18 cellular contexts compared by ENCODE assay signal in genomic region chr2:30351087-30351486, GRCh38.
DNase-seq lines count a peak whose midpoint lies in the region; ATAC-seq, FAIRE-seq and TF ChIP-seq lines count a peak whose summit lies in the region.
"Had no signal": no experiment of that assay in that cellular context is flagged by ENCODE, and none has a peak within 500 bp of the region (broad histone marks: within the 10 kb centered on the region; RNA-seq: fewer than 3 reads in every experiment).

No MANE protein-coding gene starts in this region.

- TF ChIP-seq CTCF in right lobe of liver (IDR thresholded peaks at IDR 0.05) (no peak), HepG2 (CRISPR knock-in tag; IDR thresholded peaks at IDR 0.05) (no peak), upper lobe of right lung (IDR thresholded peaks at IDR 0.05) (no peak)

- H3K27ac ChIP-seq in right lobe of liver, result no peak overlapping the region
- H3K27ac ChIP-seq in HepG2 (ENCODE audit: extremely low read length, insufficient read depth, low read length), result no peak overlapping the region
- no peak overlapping the region for H3K27ac ChIP-seq in upper lobe of right lung
- H3K27ac ChIP-seq: BLaER1 had no signal

- H3K27ac Mint-ChIP-seq in activated CD4-positive, alpha-beta memory T cell treated with anti-CD3 and anti-CD28 coated beads for 36 hours, result no peak overlapping the region
- H3K27ac Mint-ChIP-seq: CD8-positive, alpha-beta T cell; H9 had no signal

- no peaks in the 10 kb centered on the region for H3K9me3 ChIP-seq in right lobe of liver
- no peaks in the 10 kb centered on the region for H3K9me3 ChIP-seq in HepG2 (ENCODE audit: low read length)
- H3K9me3 ChIP-seq in upper lobe of right lung, result no peaks in the 10 kb centered on the region
- H3K9me3 ChIP-seq: BLaER1, MG63 had no signal

- no peak for FAIRE-seq in HepG2 (lab: Jason Lieb, UNC)
- no peak for FAIRE-seq in frontal cortex (lab: Jason Lieb, UNC)

- DNase-seq in right lobe of liver (peak in 1 of 3 donors; percentile 46), HepG2 (ENCODE audit: low spot score) (no peak), left ventricle myocardium superior (peak; percentile 73), mucosa of gallbladder (ENCODE audit: low spot score) (peak; percentile 23), upper lobe of right lung (no peak), frontal cortex (ENCODE audit: low spot score in 2 of 2) (no peak)
- no peak for DNase-seq in activated CD4-positive, alpha-beta memory T cell treated with anti-CD3 and anti-CD28 coated beads for 36 hours
- DNase-seq: CD8-positive, alpha-beta T cell; DMS79 treated with DMSO at 0.1 percent for 48 hours; H9; MG63; NCI-H1105; NCI-H1694 treated with DMSO at 0.1 percent for 48 hours; NK-92 treated with Interleukin-12 subunit alpha and Interleukin-12 subunit beta, amount 100 ng/mL, for 24 hours; OCI-M1; RPMI8226 had no signal

- H3K9ac ChIP-seq in HepG2 (ENCODE audit: insufficient read depth, low read depth, low read length), result no peak overlapping the region
- H3K9ac ChIP-seq: BLaER1 had no signal

- POLR2A ChIA-PET in HepG2 (lab: Yijun Ruan, JAX), result no interaction called here
- POLR2A ChIA-PET in activated CD4-positive, alpha-beta memory T cell treated with anti-CD3 and anti-CD28 coated beads for 36 hours (lab: Charles Lee), result no interaction called here

- no peak for TF ChIP-seq EP300 in HepG2 (IDR thresholded peaks at IDR 0.05; ENCODE audit: low read depth in 2 of 2, low read length in 2 of 2)
- no peak for TF ChIP-seq EP300 in HepG2 (CRISPR knock-in tag; IDR thresholded peaks at IDR 0.05; ENCODE audit: borderline replicate concordance)

- in situ Hi-C loops in HepG2 (cut with HindIII; ENCODE audit: extremely low pct_ligation_motif_present, low pct_unique_long_range_greater_than_20kb), result no loop called here

- intact Hi-C loops in right lobe of liver (cut with DNase I) (no loop called here), HepG2 (cut with micrococcal nuclease; ENCODE audit: unreplicated experiment) (no loop called here), left ventricle myocardium superior (cut with micrococcal nuclease) (loop anchor here (10.0 kb wide), 1 partner anchor 116 kb away; the partner anchor contains the start of gene LBH), upper lobe of right lung (cut with DNase I) (no loop called here)
- intact Hi-C loops in activated CD4-positive, alpha-beta memory T cell treated with anti-CD3 and anti-CD28 coated beads for 36 hours (cut with micrococcal nuclease), result no loop called here

- CTCF ChIA-PET in HepG2 (lab: Yijun Ruan, JAX; ENCODE audit: low intra/inter-chr PET ratio, low total read pairs), result no interaction called here
- CTCF ChIA-PET in activated CD4-positive, alpha-beta memory T cell treated with anti-CD3 and anti-CD28 coated beads for 36 hours (lab: Charles Lee), result no interaction called here

- peak; percentile 71 to 82 (median 78) for ATAC-seq in right lobe of liver
- no peak for ATAC-seq in HepG2
- peak; percentile 28 for ATAC-seq in left ventricle myocardium superior
- ATAC-seq in upper lobe of right lung, result peak; percentile 44
- no peak for ATAC-seq in GM19351 (IDR thresholded peaks at IDR 0.05; ENCODE audit: unreplicated experiment)
- ATAC-seq: CD8-positive, alpha-beta T cell had no signal

- no peaks in the 10 kb centered on the region for H3K36me3 Mint-ChIP-seq in activated CD4-positive, alpha-beta memory T cell treated with anti-CD3 and anti-CD28 coated beads for 36 hours
- H3K36me3 Mint-ChIP-seq: CD8-positive, alpha-beta T cell had no signal

- H3K36me3 ChIP-seq in right lobe of liver, result no peaks in the 10 kb centered on the region
- no peaks in the 10 kb centered on the region for H3K36me3 ChIP-seq in HepG2 (replicated peaks in 1 of 2; ENCODE audit: control insufficient read depth in 1 of 2, insufficient read depth in 2 of 2, low read length in 2 of 2)
- H3K36me3 ChIP-seq in upper lobe of right lung, result no peaks in the 10 kb centered on the region
- H3K36me3 ChIP-seq: BLaER1, MG63 had no signal

- peaks cover 18% of the 10 kb centered on the region for H3K4me1 Mint-ChIP-seq in activated CD4-positive, alpha-beta memory T cell treated with anti-CD3 and anti-CD28 coated beads for 36 hours (ENCODE audit: low read depth)

- H3K4me2 ChIP-seq in HepG2 (ENCODE audit: low read depth, low read length), result no peak overlapping the region
- H3K4me2 ChIP-seq: BLaER1 had no signal

- H3K4me1 ChIP-seq in right lobe of liver (no peaks in the 10 kb centered on the region), HepG2 (ENCODE audit: insufficient read depth, low read length) (no peaks in the 10 kb centered on the region), upper lobe of right lung (peaks cover 11% of the 10 kb centered on the region)

- H3K27me3 ChIP-seq in right lobe of liver, result no peaks in the 10 kb centered on the region
- peaks cover 0 to 17% of the 10 kb centered on the region in 2 experiments; a peak in 3 of 5 replicates for H3K27me3 ChIP-seq in HepG2 (ENCODE audit: control insufficient read depth in 1 of 2, insufficient read depth in 2 of 2, low read length in 2 of 2)
- no peaks in the 10 kb centered on the region for H3K27me3 ChIP-seq in upper lobe of right lung
- H3K27me3 ChIP-seq: BLaER1, MG63 had no signal

- no peaks in the 10 kb centered on the region for H3K27me3 Mint-ChIP-seq in activated CD4-positive, alpha-beta memory T cell treated with anti-CD3 and anti-CD28 coated beads for 36 hours

- H3K4me3 Mint-ChIP-seq in activated CD4-positive, alpha-beta memory T cell treated with anti-CD3 and anti-CD28 coated beads for 36 hours, result no peak overlapping the region
- H3K4me3 Mint-ChIP-seq: CD8-positive, alpha-beta T cell; H9 had no signal

- no peak for TF ChIP-seq POLR2A in right lobe of liver (IDR thresholded peaks at IDR 0.05)
- no peak for TF ChIP-seq POLR2A in HepG2 (IDR thresholded peaks at IDR 0.05; ENCODE audit: insufficient read depth in 1 of 2, low read depth in 2 of 2, low read length in 2 of 2)

- H4K20me1 ChIP-seq in HepG2 (ENCODE audit: insufficient read depth, low read length), result no peaks in the 10 kb centered on the region
- H4K20me1 ChIP-seq: BLaER1 had no signal

- H2AFZ ChIP-seq in HepG2 (ENCODE audit: low read length), result no peak overlapping the region

- no peaks in the 10 kb centered on the region for H3K79me2 ChIP-seq in HepG2 (ENCODE audit: insufficient read depth, low read length)

- TF ChIP-seq RAD21 in HepG2 (CRISPR knock-in tag; IDR thresholded peaks at IDR 0.05), result no peak

- H3K4me3 ChIP-seq in right lobe of liver, result no peak overlapping the region
- no peak overlapping the region for H3K4me3 ChIP-seq in HepG2 (replicated peaks in 1 of 3; ENCODE audit: insufficient read depth in 1 of 3, low read depth in 2 of 3, low read length in 3 of 3)
- no peak overlapping the region for H3K4me3 ChIP-seq in upper lobe of right lung
- H3K4me3 ChIP-seq: BLaER1, MG63 had no signal

- H3K9me3 Mint-ChIP-seq in activated CD4-positive, alpha-beta memory T cell treated with anti-CD3 and anti-CD28 coated beads for 36 hours, result no peaks in the 10 kb centered on the region
- H3K9me3 Mint-ChIP-seq: CD8-positive, alpha-beta T cell; H9 had no signal

- no TSS peak for BruUV-seq in HepG2 (replicated peaks; lab: Mats Ljungman, UMichigan)

- WGBS in right lobe of liver (ENCODE audit: insufficient coverage, low coverage, low lambda C conversion rate, missing lambda C conversion rate), result 53% methylated on average over 4 of the region's 9 CpGs
- WGBS in HepG2 (ENCODE audit: low lambda C conversion rate), result 35% methylated on average over 9 of the region's 9 CpGs

TF ChIP-seq in HepG2, 621 proteins besides CTCF, POLR2A, EP300 and RAD21:
- TF ChIP-seq MED1 (CRISPR knock-in tag; IDR thresholded peaks at IDR 0.05) (no peak), ZNF282 (IDR thresholded peaks at IDR 0.05; ENCODE audit: partially characterized antibody) (no peak), HNF1A (IDR thresholded peaks at IDR 0.05; ENCODE audit: low read depth) (no peak), HNF1A (CRISPR knock-in tag; IDR thresholded peaks at IDR 0.05; ENCODE audit: borderline replicate concordance) (no peak), CREM (IDR thresholded peaks at IDR 0.05) (no peak), CREM (CRISPR knock-in tag; IDR thresholded peaks at IDR 0.05) (no peak), ZNF207 (IDR thresholded peaks at IDR 0.05; ENCODE audit: borderline replicate concordance) (no peak), ZNF354B (CRISPR knock-in tag; IDR thresholded peaks at IDR 0.05) (no peak)

Comparison
In these comparisons a context has a peak if more than half of its experiments do, and no peak if none do; other contexts are left out.
1. ATAC-seq: peak in right lobe of liver (4 of 4), left ventricle myocardium superior (single experiment) and upper lobe of right lung (single experiment); none in HepG2 (single experiment) and GM19351 (single experiment).
2. DNase-seq: peak in left ventricle myocardium superior (single experiment) and mucosa of gallbladder (single experiment); none in HepG2 (single experiment), upper lobe of right lung (single experiment), frontal cortex (0 of 2) and activated CD4-positive, alpha-beta memory T cell treated with anti-CD3 and anti-CD28 coated beads for 36 hours (single experiment).